8 cellular contexts compared by ENCODE assay signal in genomic region chr5:81344736-81345135, GRCh38. TPM values are rescaled to one million over a fixed set of nuclear protein-coding genes. Genes with fewer than 3 reads are reported as not detected.
"Had no signal": no experiment of that assay in that cellular context is flagged by ENCODE, and none has a peak within 500 bp of the region (broad histone marks: within the 10 kb centered on the region; RNA-seq: fewer than 3 reads in every experiment).

No MANE protein-coding gene starts in this region.

- H2AFZ ChIP-seq: GM23338 had no signal

- ATAC-seq: GM23338, K562 had no signal

- H3K4me3 ChIP-seq: GM23338, K562 had no signal

- H3K9me3 Mint-ChIP-seq: GM23338, H9 had no signal

- H3K4me3 Mint-ChIP-seq: GM23338, H9 had no signal

- H3K27ac Mint-ChIP-seq: GM23338, H9 had no signal

- H3K4me2 ChIP-seq: GM23338 had no signal

- FAIRE-seq: H1, H54, HTR-8/SVneo, K562 had no signal

- DNase-seq: H9, HCEC 1CT had no signal

RNA-seq across cellular contexts. Expression of gene ACOT12, which starts 49.2 kb away (rescaled TPM):
- total RNA-seq: GM23338, H1, H9, HT-29, K562 had no signal
